ENCODE assay signal across 1 cellular context in the genomic region with DNA sequence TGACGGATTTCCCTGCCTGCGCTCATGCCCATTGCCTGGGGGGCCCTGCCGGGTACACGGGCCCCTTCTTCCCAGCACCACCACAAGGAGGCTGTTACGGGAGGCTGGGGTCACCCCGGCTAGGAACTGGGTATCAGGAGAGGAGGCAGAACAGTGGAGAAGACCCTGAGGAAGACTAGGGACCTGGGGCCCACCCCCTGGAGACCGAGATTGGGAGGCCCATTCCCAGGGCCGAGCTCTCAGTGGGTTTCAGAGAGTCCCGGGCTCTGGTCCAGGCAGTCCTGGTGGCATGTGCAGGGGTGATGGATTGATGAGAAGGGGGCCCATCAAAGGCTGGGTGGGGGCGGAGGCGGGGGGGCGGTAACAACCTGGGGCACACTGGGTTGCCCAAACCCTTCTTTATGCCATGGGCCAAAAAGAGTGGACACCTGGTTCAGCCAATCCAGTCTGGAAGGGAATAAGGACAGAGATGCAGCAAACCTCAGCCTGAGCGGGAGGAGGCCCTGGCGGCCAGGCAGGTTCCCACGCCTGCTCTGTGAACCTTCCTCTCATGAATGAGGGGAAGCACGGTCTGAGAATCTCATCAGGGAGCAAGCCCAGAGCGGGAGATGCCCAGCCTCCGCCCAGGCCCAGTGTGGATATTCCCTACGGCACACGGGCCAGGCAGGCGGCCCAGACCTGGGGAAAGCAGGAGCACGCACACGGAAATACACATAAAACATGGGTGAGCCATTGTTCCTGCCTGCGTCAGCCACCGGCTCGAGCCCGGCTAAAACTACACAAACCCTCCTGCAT.
TF ChIP-seq lines count a peak whose summit lies in the region.

No MANE protein-coding gene starts in this region.

TF ChIP-seq in HepG2, 621 proteins besides CTCF, POLR2A, EP300 and RAD21:
- no peak for TF ChIP-seq RARA (CRISPR knock-in tag; IDR thresholded peaks at IDR 0.05)
- 0 out of 2 replicates have a peak, but pooled peaks have one; percentile 52 for TF ChIP-seq ZNF879 (CRISPR knock-in tag; IDR thresholded peaks at IDR 0.05)
- peak; percentile 68 for TF ChIP-seq ZFX (CRISPR knock-in tag; IDR thresholded peaks at IDR 0.05; ENCODE audit: low read depth)
- no peak for TF ChIP-seq ZNF704 (CRISPR knock-in tag; IDR thresholded peaks at IDR 0.05; ENCODE audit: borderline replicate concordance)
- TF ChIP-seq, protein P1, sequence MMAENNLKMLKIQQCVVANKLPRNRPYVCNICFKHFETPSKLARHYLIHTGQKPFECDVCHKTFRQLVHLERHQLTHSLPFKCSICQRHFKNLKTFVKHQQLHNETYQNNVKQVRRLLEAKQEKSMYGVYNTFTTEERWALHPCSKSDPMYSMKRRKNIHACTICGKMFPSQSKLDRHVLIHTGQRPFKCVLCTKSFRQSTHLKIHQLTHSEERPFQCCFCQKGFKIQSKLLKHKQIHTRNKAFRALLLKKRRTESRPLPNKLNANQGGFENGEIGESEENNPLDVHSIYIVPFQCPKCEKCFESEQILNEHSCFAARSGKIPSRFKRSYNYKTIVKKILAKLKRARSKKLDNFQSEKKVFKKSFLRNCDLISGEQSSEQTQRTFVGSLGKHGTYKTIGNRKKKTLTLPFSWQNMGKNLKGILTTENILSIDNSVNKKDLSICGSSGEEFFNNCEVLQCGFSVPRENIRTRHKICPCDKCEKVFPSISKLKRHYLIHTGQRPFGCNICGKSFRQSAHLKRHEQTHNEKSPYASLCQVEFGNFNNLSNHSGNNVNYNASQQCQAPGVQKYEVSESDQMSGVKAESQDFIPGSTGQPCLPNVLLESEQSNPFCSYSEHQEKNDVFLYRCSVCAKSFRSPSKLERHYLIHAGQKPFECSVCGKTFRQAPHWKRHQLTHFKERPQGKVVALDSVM (CRISPR knock-in tag; IDR thresholded peaks at IDR 0.05): peak; percentile 57
- TF ChIP-seq HNRNPL (IDR thresholded peaks at IDR 0.05; ENCODE audit: low read depth, low read length): no peak
- TF ChIP-seq RXRA (CRISPR knock-in tag; IDR thresholded peaks at IDR 0.05): no peak
- peak; percentile 67; the same call in 1 of the 2 replicates for TF ChIP-seq ZMAT3 (CRISPR knock-in tag; conservative IDR thresholded peaks at IDR 0.05)
- no peak for TF ChIP-seq ZNF720 (CRISPR knock-in tag; IDR thresholded peaks at IDR 0.05)
- TF ChIP-seq ZNF530 (CRISPR knock-in tag; IDR thresholded peaks at IDR 0.05; ENCODE audit: low read depth): no peak
- 0 out of 2 replicates have a peak, but pooled peaks have one; percentile 28 for TF ChIP-seq ZNF337 (CRISPR knock-in tag; IDR thresholded peaks at IDR 0.05; ENCODE audit: borderline replicate concordance, low read depth)
- no peak for TF ChIP-seq TEF (CRISPR knock-in tag; IDR thresholded peaks at IDR 0.05)
- no peak for TF ChIP-seq BHLHE40 (IDR thresholded peaks at IDR 0.05; ENCODE audit: low read length)
- peak; percentile 73; the same call in 1 of the 2 replicates for TF ChIP-seq ZBTB38 (CRISPR knock-in tag; IDR thresholded peaks at IDR 0.05)
- TF ChIP-seq NBN (conservative IDR thresholded peaks at IDR 0.05): no peak
- no peak for TF ChIP-seq ZFP36L1 (CRISPR knock-in tag; IDR thresholded peaks at IDR 0.05)
- TF ChIP-seq PHF21A (CRISPR knock-in tag; IDR thresholded peaks at IDR 0.05): 0 out of 2 replicates have a peak, but pooled peaks have one; percentile 14
- TF ChIP-seq ZNF510 (CRISPR knock-in tag; IDR thresholded peaks at IDR 0.05; ENCODE audit: low read depth): no peak
- TF ChIP-seq ZNF234 (CRISPR knock-in tag; conservative IDR thresholded peaks at IDR 0.05): no peak
- no peak for TF ChIP-seq KLF15 (CRISPR knock-in tag; IDR thresholded peaks at IDR 0.05; ENCODE audit: borderline replicate concordance)
- TF ChIP-seq SRSF9 (IDR thresholded peaks at IDR 0.05; ENCODE audit: borderline replicate concordance, insufficient read depth, low read depth, low read length, poor library complexity, severe bottlenecking): no peak
- 0 out of 2 replicates have a peak, but pooled peaks have one; percentile 10 for TF ChIP-seq NAIF1 (CRISPR knock-in tag; IDR thresholded peaks at IDR 0.05; ENCODE audit: borderline replicate concordance)
- no peak for TF ChIP-seq HDAC6 (IDR thresholded peaks at IDR 0.05; ENCODE audit: low read depth, low read length)
- no peak for TF ChIP-seq ASH2L (IDR thresholded peaks at IDR 0.05; ENCODE audit: insufficient read length, low read depth, low read length)
- TF ChIP-seq GFI1 (CRISPR knock-in tag; IDR thresholded peaks at IDR 0.05; ENCODE audit: borderline replicate concordance): no peak
- TF ChIP-seq, protein P2, sequence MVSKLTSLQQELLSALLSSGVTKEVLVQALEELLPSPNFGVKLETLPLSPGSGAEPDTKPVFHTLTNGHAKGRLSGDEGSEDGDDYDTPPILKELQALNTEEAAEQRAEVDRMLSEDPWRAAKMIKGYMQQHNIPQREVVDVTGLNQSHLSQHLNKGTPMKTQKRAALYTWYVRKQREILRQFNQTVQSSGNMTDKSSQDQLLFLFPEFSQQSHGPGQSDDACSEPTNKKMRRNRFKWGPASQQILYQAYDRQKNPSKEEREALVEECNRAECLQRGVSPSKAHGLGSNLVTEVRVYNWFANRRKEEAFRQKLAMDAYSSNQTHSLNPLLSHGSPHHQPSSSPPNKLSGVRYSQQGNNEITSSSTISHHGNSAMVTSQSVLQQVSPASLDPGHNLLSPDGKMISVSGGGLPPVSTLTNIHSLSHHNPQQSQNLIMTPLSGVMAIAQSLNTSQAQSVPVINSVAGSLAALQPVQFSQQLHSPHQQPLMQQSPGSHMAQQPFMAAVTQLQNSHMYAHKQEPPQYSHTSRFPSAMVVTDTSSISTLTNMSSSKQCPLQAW (CRISPR knock-in tag; IDR thresholded peaks at IDR 0.05): peak; percentile 9; the same call in 1 of the 2 replicates
- peak; percentile 57; the same call in 1 of the 2 replicates for TF ChIP-seq PATZ1 (CRISPR knock-in tag; IDR thresholded peaks at IDR 0.05)
- TF ChIP-seq CEBPG (CRISPR knock-in tag; IDR thresholded peaks at IDR 0.05): no peak
- TF ChIP-seq ZNF232 (CRISPR knock-in tag; IDR thresholded peaks at IDR 0.05; ENCODE audit: borderline replicate concordance): no peak
